ENCODE assay signal across 17 cellular contexts in genomic region chr16:75279277-75279676, GRCh38. TPM values are rescaled to one million over a fixed set of nuclear protein-coding genes. Genes with fewer than 3 reads are reported as not detected.
DNase-seq lines count a peak whose midpoint lies in the region; ATAC-seq, FAIRE-seq and TF ChIP-seq lines count a peak whose summit lies in the region.
"Had no signal": no experiment of that assay in that cellular context is flagged by ENCODE, and none has a peak within 500 bp of the region (broad histone marks: within the 10 kb centered on the region; RNA-seq: fewer than 3 reads in every experiment).

No MANE protein-coding gene starts in this region.

- H4K20me1 ChIP-seq in astrocyte (ENCODE audit: insufficient read depth, low read length): no peaks in the 10 kb centered on the region

- no peaks in the 10 kb centered on the region for H3K79me2 ChIP-seq in astrocyte (ENCODE audit: insufficient read depth, low read length)

- H3K27me3 ChIP-seq in astrocyte (ENCODE audit: insufficient read depth, low read length): no peaks in the 10 kb centered on the region
- H3K27me3 ChIP-seq in lower lobe of right lung (ENCODE audit: low read depth): no peaks in the 10 kb centered on the region
- H3K27me3 ChIP-seq: BE2C had no signal

- no peaks in the 10 kb centered on the region for H3K9me3 Mint-ChIP-seq in astrocyte (ENCODE audit: unreplicated experiment)
- H3K9me3 Mint-ChIP-seq: activated naive CD4-positive, alpha-beta T cell treated with anti-CD3 and anti-CD28 coated beads, Interleukin-2, amount 50 U/mL, for 24 hours had no signal

- intact Hi-C loops in lower lobe of right lung (cut with DNase I): no loop called here

- H3K4me3 Mint-ChIP-seq in astrocyte (ENCODE audit: unreplicated experiment): no peak overlapping the region
- H3K4me3 Mint-ChIP-seq: activated CD8-positive, alpha-beta memory T cell treated with anti-CD3 and anti-CD28 coated beads, Interleukin-2, amount 10 ng/mL, durations not matched to agents 7 days and 5 days; activated naive CD4-positive, alpha-beta T cell treated with anti-CD3 and anti-CD28 coated beads, Interleukin-2, amount 50 U/mL, for 24 hours had no signal

- TF ChIP-seq POLR2A in erythroblast (IDR thresholded peaks at IDR 0.05; ENCODE audit: low read length): no peak

- peaks cover 11% of the 10 kb centered on the region for H3K4me1 Mint-ChIP-seq in astrocyte (ENCODE audit: low read depth, unreplicated experiment)
- H3K4me1 Mint-ChIP-seq: activated CD8-positive, alpha-beta memory T cell treated with anti-CD3 and anti-CD28 coated beads, Interleukin-2, amount 10 ng/mL, durations not matched to agents 7 days and 5 days had no signal

- H3K9ac ChIP-seq in astrocyte (ENCODE audit: low read length): no peak overlapping the region

- TF ChIP-seq CTCF in astrocyte (IDR thresholded peaks at IDR 0.05; ENCODE audit: insufficient read depth, low read depth, low read length) (no peak), lower lobe of right lung (IDR thresholded peaks at IDR 0.05) (no peak)

- H3K27ac ChIP-seq in astrocyte (ENCODE audit: low read depth, low read length): no peak overlapping the region
- no peak overlapping the region for H3K27ac ChIP-seq in lower lobe of right lung

- FAIRE-seq in astrocyte (lab: Jason Lieb, UNC): no peak
- FAIRE-seq: colon, TTC549 had no signal

- no peak overlapping the region for H3K4me2 ChIP-seq in astrocyte (ENCODE audit: low read length)

- no peak overlapping the region for H3K4me3 ChIP-seq in astrocyte (ENCODE audit: insufficient read depth, low read depth, low read length)
- no peak overlapping the region for H3K4me3 ChIP-seq in lower lobe of right lung

- no peaks in the 10 kb centered on the region for H3K27me3 Mint-ChIP-seq in astrocyte (ENCODE audit: low read depth, unreplicated experiment)

- H3K36me3 ChIP-seq in astrocyte (ENCODE audit: insufficient read depth, low read length): no peaks in the 10 kb centered on the region
- no peaks in the 10 kb centered on the region for H3K36me3 ChIP-seq in lower lobe of right lung
- H3K36me3 ChIP-seq: BE2C had no signal

- H2AFZ ChIP-seq in astrocyte (ENCODE audit: low read depth, low read length): peak overlapping the region; percentile 41

- H3K9me3 ChIP-seq in astrocyte (ENCODE audit: insufficient read depth, low read depth, low read length) (no peaks in the 10 kb centered on the region), lower lobe of right lung (no peaks in the 10 kb centered on the region)
- H3K9me3 ChIP-seq: BE2C had no signal

- peak; percentile 24 for DNase-seq in ELR (ENCODE audit: low read depth)
- DNase-seq in NCI-H1694 treated with DMSO at 0.1 percent for 48 hours (lab: John Stamatoyannopoulos, UW): peak; percentile 91
- DNase-seq in astrocyte (ENCODE audit: low read depth): no peak
- DNase-seq in lower lobe of right lung: no peak
- no peak for DNase-seq in erythroblast (lab: John Stamatoyannopoulos, UW)
- no peak for DNase-seq in stimulated activated CD4-positive, alpha-beta T cell treated with anti-CD3 and anti-CD28 coated beads, Interleukin-2, amount 100 ng/mL, for 24 hours
- no peak for DNase-seq in COR-L47 (lab: John Stamatoyannopoulos, UW)
- no peak for DNase-seq in activated naive CD4-positive, alpha-beta T cell treated with anti-CD3 and anti-CD28 coated beads, Interleukin-2, amount 50 U/mL, for 16 hours
- DNase-seq: activated CD8-positive, alpha-beta memory T cell treated with anti-CD3 and anti-CD28 coated beads, Interleukin-2, amount 10 ng/mL, durations not matched to agents 7 days and 5 days; BE2C; GF-D8; NCI-H2081 treated with DMSO at 0.1 percent for 48 hours; stimulated activated CD4-positive, alpha-beta T cell treated with anti-CD3 and anti-CD28 coated beads, Interleukin-4, amount 100 ng/mL, for 4 hours; stimulated activated naive CD8-positive, alpha-beta T cell treated with anti-CD3 and anti-CD28 coated beads, Interleukin-15, Interleukin-2, amounts not matched to agents 100 U/mL and 50 U/mL, for 24 hours had no signal

- H3K36me3 Mint-ChIP-seq in astrocyte (ENCODE audit: low read depth, unreplicated experiment): no peaks in the 10 kb centered on the region
- H3K36me3 Mint-ChIP-seq: activated CD8-positive, alpha-beta memory T cell treated with anti-CD3 and anti-CD28 coated beads, Interleukin-2, amount 10 ng/mL, durations not matched to agents 7 days and 5 days; activated naive CD4-positive, alpha-beta T cell treated with anti-CD3 and anti-CD28 coated beads, Interleukin-2, amount 50 U/mL, for 24 hours had no signal

- peak; percentile 36 to 42 for ATAC-seq in lower lobe of right lung
- ATAC-seq: activated CD8-positive, alpha-beta memory T cell treated with anti-CD3 and anti-CD28 coated beads, Interleukin-2, amount 10 ng/mL, durations not matched to agents 7 days and 5 days; stimulated activated naive CD8-positive, alpha-beta T cell treated with anti-CD3 and anti-CD28 coated beads, Interleukin-15, Interleukin-2, amounts not matched to agents 100 U/mL and 50 U/mL, for 24 hours had no signal

- H3K4me1 ChIP-seq in astrocyte (ENCODE audit: insufficient read depth, low read length) (no peaks in the 10 kb centered on the region), lower lobe of right lung (no peaks in the 10 kb centered on the region)

- no peak overlapping the region for H3K27ac Mint-ChIP-seq in astrocyte (ENCODE audit: unreplicated experiment)
- H3K27ac Mint-ChIP-seq: activated CD8-positive, alpha-beta memory T cell treated with anti-CD3 and anti-CD28 coated beads, Interleukin-2, amount 10 ng/mL, durations not matched to agents 7 days and 5 days; activated naive CD4-positive, alpha-beta T cell treated with anti-CD3 and anti-CD28 coated beads, Interleukin-2, amount 50 U/mL, for 24 hours had no signal

RNA-seq across cellular contexts. Expression of gene BCAR1, which starts 27.9 kb away (rescaled TPM):
- total RNA-seq in astrocyte: 241 and 296 TPM in 2 replicates
- total RNA-seq in lower lobe of right lung: 65.1 TPM

Comparison
In these comparisons a context has a peak if more than half of its experiments do, and no peak if none do; other contexts are left out.
1. DNase-seq: peak in ELR (single experiment) and NCI-H1694 treated with DMSO at 0.1 percent for 48 hours (single experiment); none in astrocyte (single experiment), lower lobe of right lung (single experiment), erythroblast (0 of 2), stimulated activated CD4-positive, alpha-beta T cell treated with anti-CD3 and anti-CD28 coated beads, Interleukin-2, amount 100 ng/mL, for 24 hours (0 of 2), COR-L47 (single experiment) and activated naive CD4-positive, alpha-beta T cell treated with anti-CD3 and anti-CD28 coated beads, Interleukin-2, amount 50 U/mL, for 16 hours (single experiment).